ENCODE assay signal across 8 cellular contexts in genomic region chr11:2376751-2377451, GRCh38. TPM values are rescaled to one million over a fixed set of nuclear protein-coding genes. Genes with fewer than 3 reads are reported as not detected.
A peak's percentile ranks its signal among the peaks of the same experiment; 100 is the strongest.
DNase-seq lines count a peak whose midpoint lies in the region; ATAC-seq, FAIRE-seq and TF ChIP-seq lines count a peak whose summit lies in the region.

TSS of gene CD81 (plus strand) at chr11:2377310. CDS start at chr11:2377550, 240 bp downstream.

- no peaks in the 10 kb centered on the region for H3K36me3 ChIP-seq in liver (ENCODE audit: control insufficient read depth in 4 of 4, insufficient read depth in 3 of 4, low read depth in 1 of 4, low read length in 3 of 4)
- no peaks in the 10 kb centered on the region for H3K36me3 ChIP-seq in HepG2 (replicated peaks in 1 of 2; ENCODE audit: control insufficient read depth in 1 of 2, insufficient read depth in 2 of 2, low read length in 2 of 2)

- TF ChIP-seq RAD21 in liver (IDR thresholded peaks at IDR 0.05) (no peak), HepG2 (CRISPR knock-in tag; IDR thresholded peaks at IDR 0.05) (no peak)

- H4K20me1 ChIP-seq in HepG2 (ENCODE audit: insufficient read depth, low read length) = no peaks in the 10 kb centered on the region

- in situ Hi-C loops in HepG2 (cut with HindIII; ENCODE audit: extremely low pct_ligation_motif_present, low pct_unique_long_range_greater_than_20kb) = no loop called here

- no peak for FAIRE-seq in HepG2 (lab: Jason Lieb, UNC)

- H2AFZ ChIP-seq in HepG2 (ENCODE audit: low read length) = no peak within 1 kb of the TSS

- TF ChIP-seq POLR2A in HepG2 (IDR thresholded peaks at IDR 0.05; ENCODE audit: insufficient read depth in 1 of 2, low read depth in 2 of 2, low read length in 2 of 2) = no peak

- 5% methylated on average over 65 of the region's 65 CpGs for WGBS in liver
- 73% methylated on average over 42 of the region's 65 CpGs for WGBS in HepG2 (ENCODE audit: low lambda C conversion rate)

- H3K9ac ChIP-seq in liver (ENCODE audit: low read depth in 1 of 2, low read length in 2 of 2) (peak within 1 kb of the TSS; percentile 85 to 95), HepG2 (ENCODE audit: insufficient read depth, low read depth, low read length) (no peak within 1 kb of the TSS)

- TF ChIP-seq CTCF in liver (IDR thresholded peaks at IDR 0.05; ENCODE audit: low read depth, low read length, missing input control) (no peak), HepG2 (CRISPR knock-in tag; IDR thresholded peaks at IDR 0.05) (no peak), choroid plexus epithelial cell (conservative IDR thresholded peaks at IDR 0.05; ENCODE audit: low read depth, low read length) (no peak)

- DNase-seq in HepG2 (ENCODE audit: low spot score) = no peak
- no peak for DNase-seq in HT1080 (ENCODE audit: low read depth)
- peak; percentile 49 to 50 for DNase-seq in activated CD4-positive, alpha-beta T cell treated with anti-CD3 and anti-CD28 coated beads for 24 hours (ENCODE audit: low read depth in 2 of 2)
- peak; percentile 51 for DNase-seq in choroid plexus epithelial cell (ENCODE audit: low read depth)
- DNase-seq in left kidney (ENCODE audit: low read depth, low spot score) = peak; percentile 56
- peak; percentile 41 for DNase-seq in stimulated activated CD4-positive, alpha-beta T cell treated with anti-CD3 and anti-CD28 coated beads, Interleukin-2, amount 100 ng/mL, for 4 hours (ENCODE audit: low read depth)

- H3K9me3 ChIP-seq in liver (ENCODE audit: control insufficient read depth in 4 of 4, low read length in 3 of 4) = no peaks in the 10 kb centered on the region
- H3K9me3 ChIP-seq in HepG2 (ENCODE audit: low read length) = no peaks in the 10 kb centered on the region

- ATAC-seq in HepG2 = no peak
- ATAC-seq in HG03159 (IDR thresholded peaks at IDR 0.05; ENCODE audit: unreplicated experiment) = no peak

- peaks cover 32 to 56% (median 46%) of the 10 kb centered on the region in 4 donors for H3K4me1 ChIP-seq in liver (ENCODE audit: control insufficient read depth in 4 of 4, insufficient read depth in 4 of 4, low read length in 3 of 4)
- H3K4me1 ChIP-seq in HepG2 (ENCODE audit: insufficient read depth, low read length) = peaks cover 7% of the 10 kb centered on the region; the same call in 1 of the 2 replicates

- H3K4me2 ChIP-seq in HepG2 (ENCODE audit: low read depth, low read length) = no peak within 1 kb of the TSS

- POLR2A ChIA-PET in HepG2 (lab: Yijun Ruan, JAX) = no interaction called here

- H3K27me3 ChIP-seq in liver (ENCODE audit: control insufficient read depth in 4 of 4, insufficient read depth in 4 of 4, low read length in 3 of 4) = no peaks in the 10 kb centered on the region
- H3K27me3 ChIP-seq in HepG2 (ENCODE audit: control insufficient read depth in 1 of 2, insufficient read depth in 2 of 2, low read length in 2 of 2) = peaks cover 9 to 73% of the 10 kb centered on the region in 2 experiments

- H3K79me2 ChIP-seq in HepG2 (ENCODE audit: insufficient read depth, low read length) = no peaks in the 10 kb centered on the region

- BruUV-seq in HepG2 (replicated peaks; lab: Mats Ljungman, UMichigan) = no TSS peak

- CTCF ChIA-PET in HepG2 (lab: Yijun Ruan, JAX; ENCODE audit: low intra/inter-chr PET ratio, low total read pairs) = no interaction called here

- H3K27ac ChIP-seq in liver (ENCODE audit: low read depth in 1 of 2, low read length in 2 of 2) = peak within 1 kb of the TSS; percentile 91 to 93
- no peak within 1 kb of the TSS for H3K27ac ChIP-seq in HepG2 (ENCODE audit: extremely low read length, insufficient read depth, low read length)

- peak within 1 kb of the TSS; percentile 85 to 98 (median 93) for H3K4me3 ChIP-seq in liver (ENCODE audit: low read depth in 1 of 3, low read length in 3 of 3)
- H3K4me3 ChIP-seq in HepG2 (replicated peaks in 1 of 3; ENCODE audit: insufficient read depth in 1 of 3, low read depth in 2 of 3, low read length in 3 of 3) = no peak within 1 kb of the TSS
- peak within 1 kb of the TSS; percentile 87 for H3K4me3 ChIP-seq in choroid plexus epithelial cell (ENCODE audit: low read depth, low read length)

- TF ChIP-seq EP300 in HepG2 (IDR thresholded peaks at IDR 0.05; ENCODE audit: low read depth in 2 of 2, low read length in 2 of 2) (no peak), HepG2 (CRISPR knock-in tag; IDR thresholded peaks at IDR 0.05; ENCODE audit: borderline replicate concordance) (no peak)

- intact Hi-C loops in HepG2 (cut with micrococcal nuclease; ENCODE audit: unreplicated experiment) = no loop called here

TF ChIP-seq in liver, 16 proteins besides CTCF, POLR2A, EP300 and RAD21 (continues in another document):
- no peak for TF ChIP-seq REST (IDR thresholded peaks at IDR 0.05)

TF ChIP-seq in HepG2, 621 proteins besides CTCF, POLR2A, EP300 and RAD21:
- no peak for TF ChIP-seq ZNF7 (CRISPR knock-in tag; IDR thresholded peaks at IDR 0.05)
- no peak for TF ChIP-seq MIXL1 (CRISPR knock-in tag; IDR thresholded peaks at IDR 0.05)
- TF ChIP-seq ZBTB42 (CRISPR knock-in tag; IDR thresholded peaks at IDR 0.05) = no peak
- no peak for TF ChIP-seq CENPBD1 (CRISPR knock-in tag; IDR thresholded peaks at IDR 0.05; ENCODE audit: borderline replicate concordance, low read depth)
- TF ChIP-seq FOXO4 (CRISPR knock-in tag; conservative IDR thresholded peaks at IDR 0.05) = no peak
- TF ChIP-seq KMT2A (CRISPR knock-in tag; IDR thresholded peaks at IDR 0.05) = no peak
- no peak for TF ChIP-seq HCFC1 (IDR thresholded peaks at IDR 0.05; ENCODE audit: low read depth, low read length)
- no peak for TF ChIP-seq JUND (CRISPR knock-in tag; IDR thresholded peaks at IDR 0.05)
- no peak for TF ChIP-seq XBP1 (CRISPR knock-in tag; IDR thresholded peaks at IDR 0.05)
- no peak for TF ChIP-seq TSC22D2 (CRISPR knock-in tag; IDR thresholded peaks at IDR 0.05; ENCODE audit: borderline replicate concordance)
- no peak for TF ChIP-seq MXD4 (CRISPR knock-in tag; IDR thresholded peaks at IDR 0.05)
- TF ChIP-seq HNRNPUL1 (IDR thresholded peaks at IDR 0.05; ENCODE audit: low read depth, low read length) = no peak

RNA-seq across cellular contexts. Expression of gene CD81, which starts in this region (rescaled TPM):
- total RNA-seq in liver = 100 to 1,000 TPM in 1 of 2 donors, 10 to 100 TPM in 1; 76.9 to 190 TPM
- 100 to 1,000 TPM; 139 to 712 TPM for polyA plus RNA-seq in liver
- not detected in 2 replicates for total RNA-seq in HepG2 (2016; rRNA removed; fragmentation: Illumina TruSeq; extraction: Trizol)
- total RNA-seq in HepG2 (2016; cell fraction: cytosol; rRNA removed; fragmentation: Illumina TruSeq; extraction: Trizol; ENCODE audit: low read depth) = not detected in 2 replicates
- not detected in 2 replicates for total RNA-seq in HepG2 (2016; cell fraction: insoluble cytoplasmic fraction; rRNA removed; fragmentation: Illumina TruSeq; extraction: Trizol)
- not detected in 2 replicates for total RNA-seq in HepG2 (2016; cell fraction: membrane; rRNA removed; fragmentation: Illumina TruSeq; extraction: Trizol)
- not detected in 2 replicates for total RNA-seq in HepG2 (2016; cell fraction: nucleus; rRNA removed; fragmentation: Illumina TruSeq; extraction: Trizol)
- not detected in 2 replicates for polyA plus RNA-seq in HepG2 (2011; rRNA removed)
- polyA plus RNA-seq in HepG2 (2011; cell fraction: cytosol; rRNA removed) = 0.05 TPM in 2 replicates
- polyA plus RNA-seq in HepG2 (2011; cell fraction: nucleus; rRNA removed) = 0.26 TPM in 1 of 2 replicates, not detected in the other
- polyA plus RNA-seq in HepG2 (2012) = not detected in 2 replicates
- not detected in 2 replicates for polyA plus RNA-seq in HepG2 (2016; cell fraction: cytosol; fragmentation: Illumina TruSeq; extraction: Trizol; ENCODE audit: low read depth)
- not detected in 2 replicates for polyA plus RNA-seq in HepG2 (2016; cell fraction: insoluble cytoplasmic fraction; fragmentation: Illumina TruSeq; extraction: Trizol; ENCODE audit: low read depth)
- polyA plus RNA-seq in HepG2 (2016; cell fraction: membrane; fragmentation: Illumina TruSeq; extraction: Trizol; ENCODE audit: low read depth) = not detected in 2 replicates
- not detected in 2 replicates for polyA plus RNA-seq in HepG2 (2016; cell fraction: nucleus; fragmentation: Illumina TruSeq; extraction: Trizol; ENCODE audit: insufficient read depth, low read depth)
- 0.72 and 103 TPM in 2 replicates for polyA minus RNA-seq in HepG2 (2011; rRNA and poly(A)+ RNA removed; ENCODE audit: low replicate concordance)
- polyA minus RNA-seq in HepG2 (2011; cell fraction: cytosol; rRNA and poly(A)+ RNA removed) = 0.70 TPM in 1 of 2 replicates, not detected in the other
- 0.52 TPM in 1 of 2 replicates, not detected in the other for polyA minus RNA-seq in HepG2 (2011; cell fraction: nucleus; rRNA and poly(A)+ RNA removed)
- 108 and 171 TPM in 2 replicates for total RNA-seq in HT1080 (2014; rRNA removed; shearing (Covaris generic))
- polyA plus RNA-seq in HT1080 (2015; cell fraction: cytosol; rRNA removed) = 340 and 369 TPM in 2 replicates
- 249 and 259 TPM in 2 replicates for polyA plus RNA-seq in HT1080 (2015; cell fraction: nucleus; rRNA removed)

Comparison
In these comparisons a context has a peak if more than half of its experiments do, and no peak if none do; other contexts are left out.
1. RNA of gene CD81 (total RNA-seq): 76.9 to 190 TPM in liver and 108 to 171 TPM in HT1080; not detected in HepG2; every median in the first group is over 10 times any median in the second.
2. RNA of gene CD81 (polyA plus RNA-seq): 139 to 712 TPM in liver; 0.05 to 0.26 TPM in HepG2; every median in the first group is over 100 times any median in the second.
3. H3K4me3 ChIP-seq: peak in liver (3 of 3) and choroid plexus epithelial cell (single experiment); none in HepG2 (0 of 3).
4. DNase-seq: peak in activated CD4-positive, alpha-beta T cell treated with anti-CD3 and anti-CD28 coated beads for 24 hours (2 of 2), choroid plexus epithelial cell (single experiment), left kidney (single experiment) and stimulated activated CD4-positive, alpha-beta T cell treated with anti-CD3 and anti-CD28 coated beads, Interleukin-2, amount 100 ng/mL, for 4 hours (single experiment); none in HepG2 (single experiment) and HT1080 (single experiment).